Comparison of ENCODE assay signal across 1 cellular context in genomic region chr16:87597324-87597830, GRCh38.
TF ChIP-seq lines count a peak whose summit lies in the region.

No MANE protein-coding gene starts in this region.

TF ChIP-seq in HEK293, 187 proteins besides CTCF, POLR2A, EP300 and RAD21 (continued from another document):
- TF ChIP-seq ZNF513 (tag by site-specific recombination; IDR thresholded peaks at IDR 0.05), result peak; percentile 98
- TF ChIP-seq ZNF521 (tag by site-specific recombination; IDR thresholded peaks at IDR 0.05), result peak; percentile 80; the same call in 1 of the 2 replicates
- peak; percentile 65 for TF ChIP-seq ZNF776 (tag by site-specific recombination; IDR thresholded peaks at IDR 0.05; ENCODE audit: borderline replicate concordance)
- TF ChIP-seq ZNF350 (tag by site-specific recombination; IDR thresholded peaks at IDR 0.05), result no peak
- peak; percentile 38; the same call in 1 of the 2 replicates for TF ChIP-seq KLF16 (tag by site-specific recombination; IDR thresholded peaks at IDR 0.05)
- TF ChIP-seq ZNF274 (IDR thresholded peaks at IDR 0.05; ENCODE audit: low read length), result no peak
- peak; percentile 74 for TF ChIP-seq ZNF274 (tag by site-specific recombination; IDR thresholded peaks at IDR 0.05; ENCODE audit: borderline replicate concordance)
- TF ChIP-seq ZNF248 (tag by site-specific recombination; IDR thresholded peaks at IDR 0.05), result 0 out of 2 replicates have a peak, but pooled peaks have one; percentile 37
- TF ChIP-seq ZNF155 (tag by site-specific recombination; IDR thresholded peaks at IDR 0.05), result 0 out of 2 replicates have a peak, but pooled peaks have one; percentile 13
- no peak for TF ChIP-seq ZNF704 (tag by site-specific recombination; IDR thresholded peaks at IDR 0.05)
- TF ChIP-seq KLF17 (tag by site-specific recombination; IDR thresholded peaks at IDR 0.05), result no peak
- TF ChIP-seq ZNF280C (tag by site-specific recombination; IDR thresholded peaks at IDR 0.05), result no peak
- TF ChIP-seq ZNF239 (tag by site-specific recombination; IDR thresholded peaks at IDR 0.05), result peak; percentile 78; the same call in 1 of the 2 replicates
- TF ChIP-seq ZSCAN16 (tag by site-specific recombination; IDR thresholded peaks at IDR 0.05), result peak; percentile 6; the same call in 1 of the 2 replicates
- no peak for TF ChIP-seq FEZF1 (tag by site-specific recombination; IDR thresholded peaks at IDR 0.05)
- TF ChIP-seq ATF2 (tag by site-specific recombination; IDR thresholded peaks at IDR 0.05; ENCODE audit: low read depth), result peak; percentile 86
- TF ChIP-seq SP2 (tag by site-specific recombination; IDR thresholded peaks at IDR 0.05), result no peak
- TF ChIP-seq ZNF658 (tag by site-specific recombination; IDR thresholded peaks at IDR 0.05), result peak; percentile 71; the same call in 1 of the 2 replicates
- peak; percentile 9; the same call in 1 of the 2 replicates for TF ChIP-seq ZNF488 (tag by site-specific recombination; IDR thresholded peaks at IDR 0.05)
- TF ChIP-seq ZNF324 (tag by site-specific recombination; IDR thresholded peaks at IDR 0.05), result 0 out of 2 replicates have a peak, but pooled peaks have one; percentile 37
- 0 out of 2 replicates have a peak, but pooled peaks have one; percentile 45 for TF ChIP-seq RBAK (tag by site-specific recombination; IDR thresholded peaks at IDR 0.05)
- peak; percentile 46; the same call in 1 of the 2 replicates for TF ChIP-seq ZNF571 (tag by site-specific recombination; IDR thresholded peaks at IDR 0.05)
- no peak for TF ChIP-seq ZNF596 (tag by site-specific recombination; IDR thresholded peaks at IDR 0.05)
- no peak for TF ChIP-seq ZNF221 (tag by site-specific recombination; IDR thresholded peaks at IDR 0.05; ENCODE audit: borderline replicate concordance)
- peak; percentile 84; the same call in 1 of the 2 replicates for TF ChIP-seq ZNF747 (tag by site-specific recombination; IDR thresholded peaks at IDR 0.05)
- TF ChIP-seq ZSCAN18 (tag by site-specific recombination; IDR thresholded peaks at IDR 0.05), result peak; percentile 8; the same call in 1 of the 2 replicates
- TF ChIP-seq ZNF514 (tag by site-specific recombination; IDR thresholded peaks at IDR 0.05), result no peak
- TF ChIP-seq ZBTB20 (tag by site-specific recombination; IDR thresholded peaks at IDR 0.05), result peak; percentile 41; the same call in 1 of the 2 replicates
- TF ChIP-seq ZNF785 (tag by site-specific recombination; IDR thresholded peaks at IDR 0.05), result peak; percentile 89; the same call in 1 of the 2 replicates
- no peak for TF ChIP-seq KLF9 (tag by site-specific recombination; IDR thresholded peaks at IDR 0.05; ENCODE audit: low read depth)
- TF ChIP-seq ZNF169 (tag by site-specific recombination; IDR thresholded peaks at IDR 0.05), result peak; percentile 18
- TF ChIP-seq ZBTB21 (tag by site-specific recombination; IDR thresholded peaks at IDR 0.05), result peak; percentile 34; the same call in 1 of the 2 replicates
- no peak for TF ChIP-seq ZNF174 (tag by site-specific recombination; IDR thresholded peaks at IDR 0.05)
- TF ChIP-seq ZNF121 (tag by site-specific recombination; IDR thresholded peaks at IDR 0.05), result no peak
- TF ChIP-seq SALL2 (tag by site-specific recombination; IDR thresholded peaks at IDR 0.05; ENCODE audit: borderline replicate concordance), result peak; percentile 71; the same call in 1 of the 2 replicates
- TF ChIP-seq ZNF692 (tag by site-specific recombination; IDR thresholded peaks at IDR 0.05), result no peak
- TF ChIP-seq KLF1 (tag by site-specific recombination; IDR thresholded peaks at IDR 0.05), result 0 out of 2 replicates have a peak, but pooled peaks have one; percentile 20
- no peak for TF ChIP-seq ZNF146 (tag by site-specific recombination; IDR thresholded peaks at IDR 0.05)
- TF ChIP-seq TRIM28 (IDR thresholded peaks at IDR 0.05; ENCODE audit: borderline replicate concordance, low read length), result no peak
- no peak for TF ChIP-seq ZNF654 (tag by site-specific recombination; IDR thresholded peaks at IDR 0.05; ENCODE audit: low read depth)
- TF ChIP-seq ZNF211 (tag by site-specific recombination; IDR thresholded peaks at IDR 0.05; ENCODE audit: low read depth), result peak; percentile 10; the same call in 1 of the 2 replicates
- TF ChIP-seq YY1 (tag by site-specific recombination; IDR thresholded peaks at IDR 0.05), result no peak
- peak; percentile 65; the same call in 1 of the 2 replicates for TF ChIP-seq ZNF621 (tag by site-specific recombination; IDR thresholded peaks at IDR 0.05)
